Comparison of ENCODE assay signal across 8 cellular contexts in the genomic region with DNA sequence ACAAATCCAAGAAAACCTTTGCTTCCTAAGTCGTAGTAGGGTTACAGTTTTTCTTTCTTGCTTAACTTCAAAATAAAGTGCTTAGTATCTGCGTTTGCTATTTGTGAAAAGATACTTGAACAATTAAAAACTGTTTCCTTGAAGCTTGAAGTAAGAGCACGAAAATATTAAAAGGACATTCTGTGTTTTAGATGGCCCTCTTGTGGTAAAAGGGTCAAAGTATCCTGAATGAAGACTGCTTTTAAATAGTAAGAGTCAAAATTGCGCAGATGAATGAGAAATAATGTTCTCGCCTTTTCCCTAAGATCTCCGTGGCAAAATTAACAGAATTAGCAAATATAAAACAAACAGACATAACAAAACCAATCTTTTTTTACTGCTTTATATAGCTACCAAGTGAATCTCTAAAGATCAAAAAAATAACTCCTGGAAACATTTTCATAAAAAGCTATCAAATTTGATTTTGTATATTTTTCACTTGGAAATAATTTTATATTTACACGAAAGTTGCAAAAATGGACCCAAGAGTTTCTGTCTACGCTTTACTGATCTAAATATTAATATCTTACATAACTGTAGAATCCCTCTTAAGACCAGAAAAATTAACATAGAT.
DNase-seq lines count a peak whose midpoint lies in the region; ATAC-seq, FAIRE-seq and TF ChIP-seq lines count a peak whose summit lies in the region.

No MANE protein-coding gene starts in this region.

- H3K9ac ChIP-seq in astrocyte (ENCODE audit: low read length), result peak overlapping the region; percentile 22
- H3K9ac ChIP-seq in smooth muscle cell (ENCODE audit: low read depth), result no peak overlapping the region

- H3K4me3 ChIP-seq in AG10803 (ENCODE audit: low read length) (no peak overlapping the region), astrocyte (ENCODE audit: insufficient read depth, low read depth, low read length) (no peak overlapping the region), right cardiac atrium (ENCODE audit: low read length) (no peak overlapping the region), smooth muscle cell (no peak overlapping the region)

- H3K4me1 Mint-ChIP-seq in astrocyte (ENCODE audit: low read depth, unreplicated experiment), result peaks cover 26% of the 10 kb centered on the region

- H3K36me3 ChIP-seq in astrocyte (ENCODE audit: insufficient read depth, low read length) (peaks cover 23% of the 10 kb centered on the region), smooth muscle cell (ENCODE audit: low read depth) (peaks cover 8% of the 10 kb centered on the region)

- ATAC-seq in right cardiac atrium (peak; percentile 53 to 55), GM19351 (IDR thresholded peaks at IDR 0.05; ENCODE audit: unreplicated experiment) (no peak), GM21737 (IDR thresholded peaks at IDR 0.05; ENCODE audit: unreplicated experiment) (no peak)

- no peak overlapping the region for H2AFZ ChIP-seq in astrocyte (ENCODE audit: low read depth, low read length)
- no peak overlapping the region for H2AFZ ChIP-seq in smooth muscle cell (ENCODE audit: low read depth)

- H3K36me3 Mint-ChIP-seq in astrocyte (ENCODE audit: low read depth, unreplicated experiment), result peaks cover 7% of the 10 kb centered on the region

- H3K4me3 Mint-ChIP-seq in astrocyte (ENCODE audit: unreplicated experiment), result no peak overlapping the region

- no peaks in the 10 kb centered on the region for H3K9me3 ChIP-seq in astrocyte (ENCODE audit: insufficient read depth, low read depth, low read length)
- no peaks in the 10 kb centered on the region for H3K9me3 ChIP-seq in right cardiac atrium (ENCODE audit: control insufficient read depth, low read length)
- H3K9me3 ChIP-seq in smooth muscle cell (replicated peaks; ENCODE audit: low read depth), result no peaks in the 10 kb centered on the region

- WGBS in right cardiac atrium, result 26% methylated on average over 8 of the region's 8 CpGs
- WGBS in smooth muscle cell (ENCODE audit: low lambda C conversion rate), result 33% methylated on average over 8 of the region's 8 CpGs

- H3K27me3 ChIP-seq in astrocyte (ENCODE audit: insufficient read depth, low read length) (no peaks in the 10 kb centered on the region), right cardiac atrium (ENCODE audit: control insufficient read depth, insufficient read depth) (no peaks in the 10 kb centered on the region), smooth muscle cell (ENCODE audit: low read depth) (no peaks in the 10 kb centered on the region)

- DNase-seq in AG10803 (ENCODE audit: low read depth) (peak; percentile 71), NCI-H2171 (lab: John Stamatoyannopoulos, UW) (peak; percentile 4), astrocyte (ENCODE audit: low read depth) (peak; percentile 42), right cardiac atrium (no peak), smooth muscle cell (lab: John Stamatoyannopoulos, UW; ENCODE audit: unreplicated experiment) (no peak)

- intact Hi-C loops in right cardiac atrium (cut with DNase I), result loop anchor here in 3 of 4 donors (5.0 to 10.0 kb wide), 3 partner anchors 179 to 369 kb away; a partner anchor contains a TSS

- peak overlapping the region; percentile 28 for H3K27ac Mint-ChIP-seq in astrocyte (ENCODE audit: unreplicated experiment)

- H3K27ac ChIP-seq in astrocyte (ENCODE audit: low read depth, low read length), result no peak overlapping the region
- no peak overlapping the region for H3K27ac ChIP-seq in right cardiac atrium (ENCODE audit: low read length)
- H3K27ac ChIP-seq in smooth muscle cell (ENCODE audit: low read depth), result no peak overlapping the region

- no peak for FAIRE-seq in astrocyte (lab: Jason Lieb, UNC)

- H3K4me1 ChIP-seq in astrocyte (ENCODE audit: insufficient read depth, low read length) (peaks cover 8% of the 10 kb centered on the region), right cardiac atrium (ENCODE audit: control insufficient read depth, insufficient read depth, low read length) (no peaks in the 10 kb centered on the region), smooth muscle cell (ENCODE audit: low read depth) (no peaks in the 10 kb centered on the region)

- H3K27me3 Mint-ChIP-seq in astrocyte (ENCODE audit: low read depth, unreplicated experiment), result no peaks in the 10 kb centered on the region

- no peaks in the 10 kb centered on the region for H3F3A ChIP-seq in smooth muscle cell (ENCODE audit: low read depth)

- peaks cover 83% of the 10 kb centered on the region for H3K79me2 ChIP-seq in astrocyte (ENCODE audit: insufficient read depth, low read length)
- H3K79me2 ChIP-seq in smooth muscle cell (ENCODE audit: low read depth), result peaks cover 24% of the 10 kb centered on the region

- no peak overlapping the region for H3K4me2 ChIP-seq in astrocyte (ENCODE audit: low read length)
- peak overlapping the region; percentile 4 for H3K4me2 ChIP-seq in smooth muscle cell

- peaks cover 49% of the 10 kb centered on the region for H4K20me1 ChIP-seq in astrocyte (ENCODE audit: insufficient read depth, low read length)
- peaks cover 57% of the 10 kb centered on the region for H4K20me1 ChIP-seq in smooth muscle cell (ENCODE audit: low read depth)

- H3K9me3 Mint-ChIP-seq in astrocyte (ENCODE audit: unreplicated experiment), result no peaks in the 10 kb centered on the region

- TF ChIP-seq CTCF in AG10803 (conservative IDR thresholded peaks at IDR 0.05; ENCODE audit: low read length) (peak; percentile 81), GM12874 (IDR thresholded peaks at IDR 0.05; ENCODE audit: insufficient read depth, low read depth, low read length) (peak; percentile 45; the same call in 1 of the 2 replicates), astrocyte (IDR thresholded peaks at IDR 0.05; ENCODE audit: insufficient read depth, low read depth, low read length) (peak; percentile 65), smooth muscle cell (IDR thresholded peaks at IDR 0.05; ENCODE audit: borderline replicate concordance, insufficient read depth, poor library complexity, severe bottlenecking) (peak; percentile 67)

Comparison
In these comparisons a context has a peak if more than half of its experiments do, and no peak if none do; other contexts are left out.
1. DNase-seq: peak in AG10803 (single experiment), NCI-H2171 (single experiment) and astrocyte (single experiment); none in right cardiac atrium (0 of 3) and smooth muscle cell (single experiment).
2. ATAC-seq: peak in right cardiac atrium (2 of 2); none in GM19351 (single experiment) and GM21737 (single experiment).
3. Peak in every context shown above with its lines, with median percentiles within 50 percentile points of each other: CTCF ChIP-seq.